25 cellular contexts compared by ENCODE assay signal in the genomic region with DNA sequence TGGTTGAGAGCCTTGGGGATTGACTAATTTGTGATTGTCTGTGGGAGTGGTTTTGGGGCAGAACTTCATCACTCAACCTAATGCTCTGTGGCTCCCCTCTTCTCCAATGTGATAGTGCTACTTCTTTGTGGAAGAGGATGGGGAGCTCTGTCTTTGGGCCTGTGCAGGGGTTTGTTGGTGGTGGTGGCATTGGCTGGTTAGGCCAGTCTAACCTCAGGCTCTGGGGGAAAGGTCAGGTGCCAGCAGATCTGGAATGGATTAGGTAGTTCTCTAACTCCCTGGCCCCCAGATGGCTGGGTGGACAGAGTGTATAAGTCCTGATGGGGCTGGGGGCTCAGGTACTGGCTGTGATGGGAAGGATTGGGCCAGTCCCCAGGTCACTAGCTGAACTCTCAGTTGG.
"Had no signal": no experiment of that assay in that cellular context is flagged by ENCODE, and none has a peak within 500 bp of the region (broad histone marks: within the 10 kb centered on the region; RNA-seq: fewer than 3 reads in every experiment).

No MANE protein-coding gene starts in this region.

- H3K27me3 ChIP-seq: hepatocyte, uterus had no signal

- H3K4me3 ChIP-seq: heart right ventricle, hepatocyte, left lung, lower lobe of right lung, skin epidermis, suprapubic skin, thoracic aorta, tibial artery, uterus had no signal

- H3K4me1 ChIP-seq: heart right ventricle, left lung, lower lobe of right lung, suprapubic skin, tibial artery, uterus had no signal

- H3K4me3 Mint-ChIP-seq: nephron; stimulated activated naive CD8-positive, alpha-beta T cell treated with anti-CD3 and anti-CD28 coated beads, Interleukin-15, Interleukin-2, amounts not matched to agents 100 ng/mL and 50 ng/mL, for 24 hours had no signal

- H3K27ac Mint-ChIP-seq: nephron; progenitor cell of endocrine pancreas; stimulated activated naive CD8-positive, alpha-beta T cell treated with anti-CD3 and anti-CD28 coated beads, Interleukin-15, Interleukin-2, amounts not matched to agents 100 ng/mL and 50 ng/mL, for 24 hours had no signal

- H3K9me3 ChIP-seq: left lung, lower lobe of right lung, suprapubic skin, thoracic aorta, tibial artery, uterus had no signal

- H3K27ac ChIP-seq: heart right ventricle, hepatocyte, left lung, lower lobe of right lung, skin epidermis, suprapubic skin, thoracic aorta, tibial artery, uterus had no signal

- H3K36me3 ChIP-seq: heart right ventricle, left lung, lower lobe of right lung, suprapubic skin, thoracic aorta, tibial artery, uterus had no signal

- H3K4me1 Mint-ChIP-seq: nephron had no signal

- DNase-seq: heart right ventricle; islet precursor cell; left colon; left lung; lower lobe of right lung; mesenchymal stem cell; nucleus accumbens; retina; right cardiac atrium; stimulated activated CD4-positive, alpha-beta T cell treated with anti-CD3 and anti-CD28 coated beads, Interleukin-12 subunit alpha, Interleukin-12 subunit beta, amount 100 ng/mL, for 4 hours; stimulated activated CD4-positive, alpha-beta T cell treated with anti-CD3 and anti-CD28 coated beads, Interleukin-15, amount 100 ng/mL, for 24 hours; stimulated activated CD4-positive, alpha-beta T cell treated with anti-CD3 and anti-CD28 coated beads, Interleukin-2, amount 100 ng/mL, for 24 hours; stimulated activated CD4-positive, alpha-beta T cell treated with anti-CD3 and anti-CD28 coated beads, Interleukin-4, amount 100 ng/mL, for 1 hour; stimulated activated naive CD4-positive, alpha-beta T cell; tibial artery; trophoblast cell; uterus had no signal

- ATAC-seq: heart right ventricle, left colon, left lung, right cardiac atrium, sciatic nerve had no signal
